1 cellular context compared by ENCODE assay signal in the genomic region with DNA sequence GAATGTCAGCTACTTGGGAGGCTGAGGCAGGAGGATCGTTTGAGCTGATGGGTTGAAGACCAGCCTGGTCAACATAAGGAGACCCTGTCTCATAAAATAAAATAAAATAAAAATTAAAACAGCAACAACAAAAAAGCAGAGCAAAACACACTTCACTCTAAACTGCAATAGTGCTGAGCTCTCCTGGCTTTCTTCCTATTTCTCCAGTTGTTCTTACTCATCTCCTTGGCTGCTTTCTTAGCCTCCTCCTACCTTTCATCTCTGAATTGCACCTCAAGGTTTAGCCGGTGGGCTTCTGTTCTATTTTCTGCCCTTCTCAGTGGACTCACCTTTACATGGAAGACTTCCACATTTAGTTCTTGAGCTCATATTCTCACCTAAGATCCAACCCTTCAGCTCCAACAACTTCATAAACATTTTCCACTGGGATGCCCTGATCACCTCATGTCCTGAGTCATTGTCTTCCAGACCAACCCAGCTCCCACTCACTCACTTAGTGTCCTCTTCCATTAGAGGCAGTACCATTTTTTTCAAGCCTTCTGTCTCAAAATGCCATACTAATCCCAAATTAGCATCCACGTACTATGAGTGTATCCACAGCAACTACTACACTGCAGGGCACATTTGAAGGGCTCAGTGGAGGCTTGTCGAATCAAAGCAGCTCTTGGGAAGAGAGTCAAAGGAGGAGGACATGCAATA.
TF ChIP-seq lines count a peak whose summit lies in the region.

No MANE protein-coding gene starts in this region.

TF ChIP-seq in GM23338, 12 proteins besides CTCF, POLR2A, EP300 and RAD21 (continued from another document):
- TF ChIP-seq, protein P1, sequence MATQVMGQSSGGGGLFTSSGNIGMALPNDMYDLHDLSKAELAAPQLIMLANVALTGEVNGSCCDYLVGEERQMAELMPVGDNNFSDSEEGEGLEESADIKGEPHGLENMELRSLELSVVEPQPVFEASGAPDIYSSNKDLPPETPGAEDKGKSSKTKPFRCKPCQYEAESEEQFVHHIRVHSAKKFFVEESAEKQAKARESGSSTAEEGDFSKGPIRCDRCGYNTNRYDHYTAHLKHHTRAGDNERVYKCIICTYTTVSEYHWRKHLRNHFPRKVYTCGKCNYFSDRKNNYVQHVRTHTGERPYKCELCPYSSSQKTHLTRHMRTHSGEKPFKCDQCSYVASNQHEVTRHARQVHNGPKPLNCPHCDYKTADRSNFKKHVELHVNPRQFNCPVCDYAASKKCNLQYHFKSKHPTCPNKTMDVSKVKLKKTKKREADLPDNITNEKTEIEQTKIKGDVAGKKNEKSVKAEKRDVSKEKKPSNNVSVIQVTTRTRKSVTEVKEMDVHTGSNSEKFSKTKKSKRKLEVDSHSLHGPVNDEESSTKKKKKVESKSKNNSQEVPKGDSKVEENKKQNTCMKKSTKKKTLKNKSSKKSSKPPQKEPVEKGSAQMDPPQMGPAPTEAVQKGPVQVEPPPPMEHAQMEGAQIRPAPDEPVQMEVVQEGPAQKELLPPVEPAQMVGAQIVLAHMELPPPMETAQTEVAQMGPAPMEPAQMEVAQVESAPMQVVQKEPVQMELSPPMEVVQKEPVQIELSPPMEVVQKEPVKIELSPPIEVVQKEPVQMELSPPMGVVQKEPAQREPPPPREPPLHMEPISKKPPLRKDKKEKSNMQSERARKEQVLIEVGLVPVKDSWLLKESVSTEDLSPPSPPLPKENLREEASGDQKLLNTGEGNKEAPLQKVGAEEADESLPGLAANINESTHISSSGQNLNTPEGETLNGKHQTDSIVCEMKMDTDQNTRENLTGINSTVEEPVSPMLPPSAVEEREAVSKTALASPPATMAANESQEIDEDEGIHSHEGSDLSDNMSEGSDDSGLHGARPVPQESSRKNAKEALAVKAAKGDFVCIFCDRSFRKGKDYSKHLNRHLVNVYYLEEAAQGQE (IDR thresholded peaks at IDR 0.05; ENCODE audit: unreplicated experiment), result no peak
- TF ChIP-seq EZH2phosphoT487 (IDR thresholded peaks at IDR 0.05; ENCODE audit: unreplicated experiment) (no peak), NANOG (IDR thresholded peaks at IDR 0.05; ENCODE audit: borderline replicate concordance) (no peak), EZH2 (IDR thresholded peaks at IDR 0.05; ENCODE audit: low read depth, unreplicated experiment) (no peak), JUNB (IDR thresholded peaks at IDR 0.05; ENCODE audit: unreplicated experiment) (no peak), ZNF114 (CRISPR knock-in tag; IDR thresholded peaks at IDR 0.05) (no peak), ZNF331 (CRISPR knock-in tag; IDR thresholded peaks at IDR 0.05; ENCODE audit: low read depth) (no peak)
